In the genomic region with DNA sequence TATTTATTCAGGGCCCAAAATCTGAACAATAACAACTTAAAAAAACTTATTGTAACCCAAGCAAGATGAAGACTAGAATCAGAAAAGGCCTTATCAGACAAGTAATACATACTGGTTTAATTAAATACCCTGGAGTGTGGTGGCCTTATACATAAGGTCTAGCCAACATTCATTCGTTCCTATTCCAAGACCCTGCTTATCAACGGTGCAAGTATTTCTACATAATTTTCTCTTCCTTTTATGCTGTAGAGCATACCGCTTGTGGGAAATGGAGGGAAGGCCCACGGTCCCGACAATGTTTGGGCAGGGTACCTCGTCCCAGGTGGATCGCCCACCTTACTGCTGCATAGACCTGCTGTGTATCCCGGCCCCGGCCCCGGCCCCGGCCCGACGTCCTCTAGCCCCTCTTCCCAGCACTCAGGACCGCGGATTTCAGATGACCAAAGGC, we compare ENCODE assay signal across 8 cellular contexts. TPM values are rescaled to one million over a fixed set of nuclear protein-coding genes. Genes with fewer than 3 reads are reported as not detected.
DNase-seq lines count a peak whose midpoint lies in the region; ATAC-seq and TF ChIP-seq lines count a peak whose summit lies in the region.

No MANE protein-coding gene starts in this region.

- H3K9me3 ChIP-seq in MG63, result no peaks in the 10 kb centered on the region

- TF ChIP-seq CTCF in C4-2B (conservative IDR thresholded peaks at IDR 0.05) (no peak), nephron progenitor cell (IDR thresholded peaks at IDR 0.05) (no peak)

- peaks cover 49% of the 10 kb centered on the region for H3K4me1 Mint-ChIP-seq in dendritic cell treated with granulocyte-macrophage colony-stimulating factor and Interleukin-4, amounts not matched to agents 40 ng/mL and 50 ng/mL, for 4 days (ENCODE audit: low read depth)
- peaks cover 51% of the 10 kb centered on the region for H3K4me1 Mint-ChIP-seq in nephron progenitor cell

- DNase-seq in MG63 (no peak), nephron progenitor cell (no peak), NCI-H2171 (lab: John Stamatoyannopoulos, UW) (no peak), EL (no peak), NCI-H128 (lab: John Stamatoyannopoulos, UW; ENCODE audit: unreplicated experiment) (no peak)

- H3K36me3 Mint-ChIP-seq in dendritic cell treated with granulocyte-macrophage colony-stimulating factor and Interleukin-4, amounts not matched to agents 40 ng/mL and 50 ng/mL, for 4 days (ENCODE audit: low read depth), result peaks cover 12% of the 10 kb centered on the region
- no peaks in the 10 kb centered on the region for H3K36me3 Mint-ChIP-seq in nephron progenitor cell (ENCODE audit: low read depth)

- peak overlapping the region; percentile 87 for H3K4me3 ChIP-seq in MG63

- peaks cover 34% of the 10 kb centered on the region for H3K36me3 ChIP-seq in MG63

- H3K27me3 ChIP-seq in MG63, result no peaks in the 10 kb centered on the region

- H3K27me3 Mint-ChIP-seq in dendritic cell treated with granulocyte-macrophage colony-stimulating factor and Interleukin-4, amounts not matched to agents 40 ng/mL and 50 ng/mL, for 4 days, result no peaks in the 10 kb centered on the region
- H3K27me3 Mint-ChIP-seq in nephron progenitor cell (ENCODE audit: low read depth, poor library complexity), result peaks cover 3% of the 10 kb centered on the region

- no peaks in the 10 kb centered on the region for H3K9me3 Mint-ChIP-seq in dendritic cell treated with granulocyte-macrophage colony-stimulating factor and Interleukin-4, amounts not matched to agents 40 ng/mL and 50 ng/mL, for 4 days
- H3K9me3 Mint-ChIP-seq in nephron progenitor cell, result no peaks in the 10 kb centered on the region

- ATAC-seq in GM18519 (IDR thresholded peaks at IDR 0.05; ENCODE audit: low FRiP score, unreplicated experiment), result no peak

- intact Hi-C loops in dendritic cell treated with granulocyte-macrophage colony-stimulating factor and Interleukin-4, amounts not matched to agents 40 ng/mL and 50 ng/mL, for 4 days (cut with micrococcal nuclease), result loop anchor here (5.0 kb wide), 1 partner anchor 301 kb away; a partner anchor contains a TSS

- H3K4me3 Mint-ChIP-seq in dendritic cell treated with granulocyte-macrophage colony-stimulating factor and Interleukin-4, amounts not matched to agents 40 ng/mL and 50 ng/mL, for 4 days, result peak overlapping the region; percentile 93
- H3K4me3 Mint-ChIP-seq in nephron progenitor cell, result peak overlapping the region; percentile 100

- peak overlapping the region; percentile 89 for H3K27ac Mint-ChIP-seq in dendritic cell treated with granulocyte-macrophage colony-stimulating factor and Interleukin-4, amounts not matched to agents 40 ng/mL and 50 ng/mL, for 4 days
- H3K27ac Mint-ChIP-seq in nephron progenitor cell, result peak overlapping the region; percentile 99

- H3K27ac ChIP-seq in C4-2B, result peak overlapping the region; percentile 94

RNA-seq across cellular contexts. Expression of a gene that starts 0.7 kb away (rescaled TPM):
- total RNA-seq in MG63 (2014; rRNA removed; shearing (Covaris generic); ENCODE audit: low replicate concordance), result 13.1 and 15.2 TPM in 2 replicates

RNA-seq across cellular contexts. Expression of a gene that starts 33.6 kb away (rescaled TPM):
- total RNA-seq in MG63 (2014; rRNA removed; shearing (Covaris generic); ENCODE audit: low replicate concordance), result 0.10 and 0.25 TPM in 2 replicates

RNA-seq across cellular contexts. Expression of a gene that starts 53.5 kb away (rescaled TPM):
- 11.1 and 19.7 TPM in 2 replicates for total RNA-seq in MG63 (2014; rRNA removed; shearing (Covaris generic); ENCODE audit: low replicate concordance)
